8 cellular contexts compared by ENCODE assay signal in genomic region chrX:104098151-104098808, GRCh38. TPM values are rescaled to one million over a fixed set of nuclear protein-coding genes. Genes with fewer than 3 reads are reported as not detected.
DNase-seq lines count a peak whose midpoint lies in the region; ATAC-seq, FAIRE-seq and TF ChIP-seq lines count a peak whose summit lies in the region.

No MANE protein-coding gene starts in this region.

- no peak overlapping the region for H3K9ac ChIP-seq in SU-DHL-6 (ENCODE audit: low read length)

- no peaks in the 10 kb centered on the region for H4K20me1 ChIP-seq in SU-DHL-6 (ENCODE audit: low read depth, low read length)

- H3K9me2 ChIP-seq in SU-DHL-6 (replicated peaks; ENCODE audit: insufficient read depth, low read length): no peaks in the 10 kb centered on the region

- H3K4me2 ChIP-seq in SU-DHL-6 (ENCODE audit: low read depth, low read length, poor library complexity, severe bottlenecking): no peak overlapping the region

- FAIRE-seq in bronchial epithelial cell (lab: Jason Lieb, UNC): peak; percentile 62

- peak; percentile 78 for TF ChIP-seq CTCF in HFFc6 (IDR thresholded peaks at IDR 0.05)
- TF ChIP-seq CTCF in SU-DHL-6 (IDR thresholded peaks at IDR 0.05; ENCODE audit: insufficient read depth, low read length, poor library complexity, severe bottlenecking): peak; percentile 17
- TF ChIP-seq CTCF in bronchial epithelial cell (IDR thresholded peaks at IDR 0.05; ENCODE audit: insufficient read depth, low read length, severe bottlenecking): peak; percentile 41

- no peak overlapping the region for H3K4me3 Mint-ChIP-seq in HFFc6

- ATAC-seq in left colon: peak; percentile 86

- H3K27me3 ChIP-seq in SU-DHL-6 (ENCODE audit: low read length) (no peaks in the 10 kb centered on the region), bronchial epithelial cell (ENCODE audit: control insufficient read depth, insufficient read depth, low read length) (no peaks in the 10 kb centered on the region)

- no peaks in the 10 kb centered on the region for H3K9me3 ChIP-seq in SU-DHL-6 (ENCODE audit: insufficient read depth, low read length)

- H3K9me3 Mint-ChIP-seq in HFFc6: no peaks in the 10 kb centered on the region

- intact Hi-C loops in left colon (cut with DNase I, micrococcal nuclease): loop anchor here in 1 of 2 donors (2.0 kb wide), 1 partner anchor 39 kb away; no protein-coding TSS in a partner anchor

- DNase-seq in SIG-M5 treated with dmso at 0.1 percent for 504 hours (lab: John Stamatoyannopoulos, UW; ENCODE audit: unreplicated experiment) (peak; percentile 65), SIG-M5 (lab: John Stamatoyannopoulos, UW) (no peak), HFFc6 (peak; percentile 49), NCI-H146 (lab: John Stamatoyannopoulos, UW) (peak; percentile 73), bronchial epithelial cell (ENCODE audit: low read depth) (peak; percentile 72), left colon (peak in 1 of 2 donors; percentile 35)
- DNase-seq in stimulated activated CD8-positive, alpha-beta memory T cell treated with anti-CD3 and anti-CD28 coated beads, Interleukin-7, amount 100 ng/mL, for 4 hours (ENCODE audit: low read depth in 2 of 2): peak; percentile 15 to 27

- H3K27me3 Mint-ChIP-seq in HFFc6 (ENCODE audit: insufficient read depth): peaks cover 5% of the 10 kb centered on the region

- H3K36me3 ChIP-seq in SU-DHL-6 (ENCODE audit: low read length) (no peaks in the 10 kb centered on the region), bronchial epithelial cell (ENCODE audit: control insufficient read depth, insufficient read depth, low read length) (no peaks in the 10 kb centered on the region)

- H3F3A ChIP-seq in SU-DHL-6 (ENCODE audit: insufficient read depth): no peaks in the 10 kb centered on the region

- H3K4me3 ChIP-seq in SU-DHL-6 (ENCODE audit: insufficient read depth, low read length, poor library complexity, severe bottlenecking) (no peak overlapping the region), bronchial epithelial cell (ENCODE audit: low read depth, low read length) (no peak overlapping the region)

- H3K36me3 Mint-ChIP-seq in HFFc6 (ENCODE audit: low read depth): no peaks in the 10 kb centered on the region

- no peak overlapping the region for H2AFZ ChIP-seq in SU-DHL-6 (ENCODE audit: low read depth, low read length, severe bottlenecking)

- no peak overlapping the region for H3K27ac ChIP-seq in SU-DHL-6 (ENCODE audit: low read depth, low read length)

- H3K27ac Mint-ChIP-seq in HFFc6: no peak overlapping the region

- H3K79me2 ChIP-seq in SU-DHL-6 (ENCODE audit: insufficient read depth, low read length): no peaks in the 10 kb centered on the region

- no peaks in the 10 kb centered on the region for H3K4me1 Mint-ChIP-seq in HFFc6 (ENCODE audit: low read depth)

RNA-seq across cellular contexts. Expression of gene ZCCHC18, which starts 14.0 kb away (rescaled TPM):
- 1 to 10 TPM in 1 of 6 experiments, under 1 TPM in 5; 0.09 to 1.5 (median 0.31) TPM for total RNA-seq in HFFc6 (2021; fragmentation: NEBNext Ultra II Directional; extraction: Animal tissue kit (Norgen Biotek cat#: 25700))
- not detected in 2 replicates for total RNA-seq in bronchial epithelial cell
- under 1 TPM; 0.14 to 0.24 TPM for total RNA-seq in left colon

RNA-seq across cellular contexts. Expression of gene TMSB15C, which starts 22.2 kb away (rescaled TPM):
- under 1 TPM; 0.45 to 0.96 (median 0.70) TPM for total RNA-seq in HFFc6 (2021; fragmentation: NEBNext Ultra II Directional; extraction: Animal tissue kit (Norgen Biotek cat#: 25700))
- total RNA-seq in bronchial epithelial cell (0.79 and 1.8 TPM in 2 replicates), left colon (1 to 10 TPM in 1 of 2 donors, under 1 TPM in 1; 0.37 to 1.1 TPM)

RNA-seq across cellular contexts. Expression of gene H2BW2, which starts 58.5 kb away (rescaled TPM):
- not detected for total RNA-seq in HFFc6 (2021; fragmentation: NEBNext Ultra II Directional; extraction: Animal tissue kit (Norgen Biotek cat#: 25700))
- not detected in 2 replicates for total RNA-seq in bronchial epithelial cell
- total RNA-seq in left colon: not detected

RNA-seq across cellular contexts. Expression of gene SLC25A53, which starts 58.5 kb away (rescaled TPM):
- total RNA-seq in HFFc6 (2021; fragmentation: NEBNext Ultra II Directional; extraction: Animal tissue kit (Norgen Biotek cat#: 25700)): 1 to 10 TPM; 4.0 to 5.9 (median 4.6) TPM
- 4.2 and 7.0 TPM in 2 replicates for total RNA-seq in bronchial epithelial cell
- 1 to 10 TPM; 6.1 to 7.7 TPM for total RNA-seq in left colon

Comparison
In these comparisons a context has a peak if more than half of its experiments do, and no peak if none do; other contexts are left out.
1. CTCF ChIP-seq: peak in every context shown above with its lines; median percentile 78 in HFFc6; 41 in bronchial epithelial cell; 17 in SU-DHL-6.